17 cellular contexts compared by ENCODE assay signal in genomic region chr3:64494530-64494929, GRCh38.
"Had no signal": no experiment of that assay in that cellular context is flagged by ENCODE, and none has a peak within 500 bp of the region (broad histone marks: within the 10 kb centered on the region; RNA-seq: fewer than 3 reads in every experiment).

No MANE protein-coding gene starts in this region.

- H3K27ac ChIP-seq: colonic mucosa, esophagus muscularis mucosa, foreskin keratinocyte, neural progenitor cell, pancreas, thyroid gland had no signal

- H3K36me3 ChIP-seq: colonic mucosa, esophagus muscularis mucosa, neural progenitor cell, pancreas, thyroid gland had no signal

- H3K9me3 ChIP-seq: colonic mucosa, esophagus muscularis mucosa, pancreas, thyroid gland had no signal

- H3K9ac ChIP-seq: neural progenitor cell had no signal

- H3K4me3 ChIP-seq: colonic mucosa, esophagus muscularis mucosa, lung, neural progenitor cell, pancreas, thyroid gland had no signal

- H3K4me3 Mint-ChIP-seq: activated B cell treated with CpG ODN at 0.5 μM for 24 hours; activated CD8-positive, alpha-beta T cell treated with anti-CD3 and anti-CD28 coated beads for 36 hours; naive B cell; neural progenitor cell; stimulated activated memory B cell treated with anti-CD40 and anti-IgM and Interleukin-4, amounts not matched to agents 10 μg/mL and 1 μg/mL and 100 μg/mL, for 72 hours had no signal

- H3K27me3 ChIP-seq: colonic mucosa, esophagus muscularis mucosa, neural progenitor cell, pancreas, thyroid gland had no signal

- H3K27ac Mint-ChIP-seq: activated B cell treated with CpG ODN at 0.5 μM for 24 hours; activated CD8-positive, alpha-beta T cell treated with anti-CD3 and anti-CD28 coated beads for 36 hours; activated naive CD4-positive, alpha-beta T cell treated with anti-CD3 and anti-CD28 coated beads, Interleukin-2, amount 50 U/mL, for 72 hours; naive B cell; stimulated activated memory B cell treated with anti-CD40 and anti-IgM and Interleukin-4, amounts not matched to agents 10 μg/mL and 1 μg/mL and 100 μg/mL, for 72 hours had no signal

- H2AFZ ChIP-seq: neural progenitor cell had no signal

- H3K36me3 Mint-ChIP-seq: activated naive CD4-positive, alpha-beta T cell treated with anti-CD3 and anti-CD28 coated beads, Interleukin-2, amount 50 U/mL, for 72 hours; naive B cell; neural progenitor cell; stimulated activated memory B cell treated with anti-CD40 and anti-IgM and Interleukin-4, amounts not matched to agents 10 μg/mL and 1 μg/mL and 100 μg/mL, for 72 hours had no signal

- DNase-seq: activated B cell treated with CpG ODN at 0.5 μM for 24 hours; activated CD4-positive, alpha-beta T cell treated with anti-CD3 and anti-CD28 coated beads for 48 hours; activated CD8-positive, alpha-beta memory T cell treated with anti-CD3 and anti-CD28 coated beads, Interleukin-2, amount 50 U/mL, for 4 hours; activated CD8-positive, alpha-beta T cell treated with anti-CD3 and anti-CD28 coated beads for 36 hours; activated effector memory CD4-positive, alpha-beta T cell treated with anti-CD3 and anti-CD28 coated beads, Interleukin-2, amount 50 U/mL, for 16 hours; activated T-cell treated with anti-CD3 and anti-CD28 coated beads, Interleukin-2, amount 50 U/mL, for 48 hours; colonic mucosa; foreskin keratinocyte; left cardiac atrium; naive B cell; pancreas; thyroid gland had no signal

- H3K4me1 Mint-ChIP-seq: activated B cell treated with CpG ODN at 0.5 μM for 24 hours, naive B cell had no signal

- H3K4me2 ChIP-seq: neural progenitor cell had no signal

- H3K9me3 Mint-ChIP-seq: activated B cell treated with CpG ODN at 0.5 μM for 24 hours; activated CD8-positive, alpha-beta T cell treated with anti-CD3 and anti-CD28 coated beads for 36 hours; activated naive CD4-positive, alpha-beta T cell treated with anti-CD3 and anti-CD28 coated beads, Interleukin-2, amount 50 U/mL, for 72 hours; neural progenitor cell; stimulated activated memory B cell treated with anti-CD40 and anti-IgM and Interleukin-4, amounts not matched to agents 10 μg/mL and 1 μg/mL and 100 μg/mL, for 72 hours had no signal

- H3K4me1 ChIP-seq: colonic mucosa, foreskin keratinocyte, pancreas had no signal
